In genomic region chrX:107742754-107743191, GRCh38 we compare ENCODE assay signal across 9 cellular contexts. TPM values are rescaled to one million over a fixed set of nuclear protein-coding genes. Genes with fewer than 3 reads are reported as not detected.
DNase-seq lines count a peak whose midpoint lies in the region; ATAC-seq, FAIRE-seq and TF ChIP-seq lines count a peak whose summit lies in the region.
"Had no signal": no experiment of that assay in that cellular context is flagged by ENCODE, and none has a peak within 500 bp of the region (broad histone marks: within the 10 kb centered on the region; RNA-seq: fewer than 3 reads in every experiment).

No MANE protein-coding gene starts in this region.

- peaks cover 22% of the 10 kb centered on the region for H3K4me1 ChIP-seq in Loucy (ENCODE audit: insufficient read depth, low read length, poor library complexity, severe bottlenecking)
- peaks cover 6% of the 10 kb centered on the region for H3K4me1 ChIP-seq in GM12878 (ENCODE audit: control insufficient read depth, insufficient read depth, low read length)
- peaks cover 0 to 61% (median 14%) of the 10 kb centered on the region in 4 donors for H3K4me1 ChIP-seq in right lobe of liver

- in situ Hi-C loops in GM12878 (cut with MboI), result no loop called here

- no peaks in the 10 kb centered on the region; the same call in 1 of the 2 replicates for H3K36me3 ChIP-seq in Loucy (ENCODE audit: insufficient read depth, low read length)
- H3K36me3 ChIP-seq in GM12878 (ENCODE audit: control insufficient read depth in 2 of 2, insufficient read depth in 2 of 2, low read length in 1 of 2), result no peaks in the 10 kb centered on the region
- H3K36me3 ChIP-seq in right lobe of liver, result no peaks in the 10 kb centered on the region

- H3K4me1 Mint-ChIP-seq in CD14-positive monocyte, result peaks cover 15% of the 10 kb centered on the region

- peak overlapping the region in 1 of 7 donors; percentile 32 for H3K27ac Mint-ChIP-seq in CD14-positive monocyte

- BruUV-seq in GM12878 (replicated peaks; lab: Mats Ljungman, UMichigan), result no TSS peak

- H3K79me2 ChIP-seq in Loucy (ENCODE audit: insufficient read depth, low read length) (peaks cover 8% of the 10 kb centered on the region; the same call in 1 of the 2 replicates), GM12878 (ENCODE audit: control insufficient read depth, insufficient read depth, low read length) (no peaks in the 10 kb centered on the region)

- no peak for FAIRE-seq in GM12878 (lab: Jason Lieb, UNC)

- H2AFZ ChIP-seq in Loucy (ENCODE audit: low read length) (no peak overlapping the region), GM12878 (ENCODE audit: control insufficient read depth, low read depth, low read length) (0 out of 2 replicates have a peak overlapping the region, but pooled peaks have one; percentile 71)

- H3K36me3 Mint-ChIP-seq in CD14-positive monocyte, result no peaks in the 10 kb centered on the region

- no peak for ATAC-seq in GM12878
- ATAC-seq in right lobe of liver, result peak; percentile 11 to 58 (median 49)
- ATAC-seq in HG02571 (IDR thresholded peaks at IDR 0.05; ENCODE audit: unreplicated experiment), result no peak
- ATAC-seq in HG02885 (IDR thresholded peaks at IDR 0.05; ENCODE audit: poor library complexity, unreplicated experiment), result no peak

- SMC1A ChIA-PET in GM12878 (lab: Charles Lee; ENCODE audit: uncharacterized antibody, unreplicated experiment), result interaction anchor here (1.1 to 4.4 kb wide), 4 partner anchors 13 to 70 kb away, joined by 3 to 28 read pairs (median 16); partner anchors contain the start of genes NCBP2L and TSC22D3

- H3K9me3 Mint-ChIP-seq in CD14-positive monocyte, result peaks cover 0 to 3% (median 0%) of the 10 kb centered on the region in 7 donors

- no peaks in the 10 kb centered on the region for H3F3A ChIP-seq in Loucy (ENCODE audit: low read depth)

- TF ChIP-seq POLR2A in GM12878 (IDR thresholded peaks at IDR 0.05; ENCODE audit: low read depth, low read length) (no peak), right lobe of liver (IDR thresholded peaks at IDR 0.05) (no peak)

- CTCF ChIA-PET in GM12878 (lab: Yijun Ruan, JAX), result interaction anchor here (2.9 kb wide), 1 partner anchor 26 kb away, joined by 12 read pairs; no protein-coding TSS in a partner anchor

- H3K4me3 Mint-ChIP-seq in CD14-positive monocyte, result no peak overlapping the region

- no peaks in the 10 kb centered on the region for H3K27me3 ChIP-seq in Loucy (ENCODE audit: insufficient read depth, low read length, poor library complexity, severe bottlenecking)
- no peaks in the 10 kb centered on the region; a peak in 1 of 4 replicates for H3K27me3 ChIP-seq in GM12878 (replicated peaks in 1 of 2; ENCODE audit: control insufficient read depth in 2 of 2, insufficient read depth in 2 of 2, low read length in 1 of 2)
- no peaks in the 10 kb centered on the region for H3K27me3 ChIP-seq in right lobe of liver

- no peak for TF ChIP-seq EP300 in GM12878 (IDR thresholded peaks at IDR 0.05; ENCODE audit: borderline replicate concordance in 1 of 2, control insufficient read depth in 1 of 2, low read depth in 2 of 2, low read length in 2 of 2)

- no peak for TF ChIP-seq CTCF in Loucy (conservative IDR thresholded peaks at IDR 0.05; ENCODE audit: low read length)
- no peak for TF ChIP-seq CTCF in GM12878 (IDR thresholded peaks at IDR 0.05 in 2 of 3, conservative IDR thresholded peaks at IDR 0.05 in 1 of 3; ENCODE audit: control insufficient read depth in 2 of 3, extremely low read depth in 1 of 3, insufficient read depth in 1 of 3, low read depth in 3 of 3, low read length in 3 of 3)
- no peak for TF ChIP-seq CTCF in right lobe of liver (IDR thresholded peaks at IDR 0.05)
- TF ChIP-seq CTCF in CD14-positive monocyte (IDR thresholded peaks at IDR 0.05), result no peak

- no peaks in the 10 kb centered on the region for H3K9me2 ChIP-seq in Loucy (replicated peaks; ENCODE audit: low read depth, low read length)

- H3K27ac ChIP-seq in GM12878 (ENCODE audit: control insufficient read depth, insufficient read depth), result no peak overlapping the region
- peak overlapping the region; percentile 68 to 88 (median 86) for H3K27ac ChIP-seq in right lobe of liver
- peak overlapping the region; percentile 93 for H3K27ac ChIP-seq in substantia nigra (ENCODE audit: low read depth, low read length, poor library complexity, severe bottlenecking)
- H3K27ac ChIP-seq: HL-60 had no signal

- H3K4me3 ChIP-seq in Loucy (ENCODE audit: low read length, poor library complexity, severe bottlenecking) (peak overlapping the region; percentile 70), GM12878 (no peak overlapping the region), right lobe of liver (peak overlapping the region in 1 of 3 donors; percentile 10)

- H3K4me2 ChIP-seq in Loucy (ENCODE audit: low read depth, low read length, poor library complexity, severe bottlenecking) (peak overlapping the region; percentile 89), GM12878 (ENCODE audit: control insufficient read depth, insufficient read depth) (no peak overlapping the region)

- H3K9me3 ChIP-seq in Loucy (ENCODE audit: insufficient read depth, low read depth, low read length) (no peaks in the 10 kb centered on the region), GM12878 (replicated peaks; ENCODE audit: control insufficient read depth, insufficient read depth, low read length) (no peaks in the 10 kb centered on the region), right lobe of liver (no peaks in the 10 kb centered on the region)

- H3K27me3 Mint-ChIP-seq in CD14-positive monocyte (ENCODE audit: low read depth in 3 of 3), result peaks cover 8 to 17% (median 17%) of the 10 kb centered on the region in 3 donors

- POLR2A ChIA-PET in GM12878 (lab: Charles Lee), result interaction anchor here (1.0 kb wide), 1 partner anchor 17 kb away, joined by 3 read pairs; no protein-coding TSS in a partner anchor

- intact Hi-C loops in GM12878 (cut with micrococcal nuclease; ENCODE audit: unreplicated experiment), result no loop called here
- intact Hi-C loops in right lobe of liver (cut with DNase I), result no loop called here
- intact Hi-C loops in CD14-positive monocyte (cut with micrococcal nuclease), result no loop called here

- peak overlapping the region; percentile 76 for H3K9ac ChIP-seq in Loucy (ENCODE audit: low read depth, low read length, poor library complexity, severe bottlenecking)
- H3K9ac ChIP-seq in GM12878 (ENCODE audit: control insufficient read depth, insufficient read depth, low read length), result no peak overlapping the region

- RAD21 ChIA-PET in GM12878 (lab: Charles Lee; ENCODE audit: unreplicated experiment), result interaction anchor here (1.0 to 1.1 kb wide), 3 partner anchors 18 to 32 kb away, joined by 3 read pairs; no protein-coding TSS in a partner anchor

- H4K20me1 ChIP-seq in Loucy (ENCODE audit: insufficient read depth, low read length, poor library complexity, severe bottlenecking) (no peaks in the 10 kb centered on the region), GM12878 (ENCODE audit: control insufficient read depth, insufficient read depth) (no peaks in the 10 kb centered on the region)

- DNase-seq in GM12878 (ENCODE audit: low read depth, low spot score) (no peak), right lobe of liver (peak; percentile 42 to 78 (median 77)), substantia nigra (lab: John Stamatoyannopoulos, UW) (peak in 5 of 49 donors; percentile 1 to 34 (median 22)), CD14-positive monocyte (ENCODE audit: low spot score) (no peak)

- WGBS in GM12878 (ENCODE audit: insufficient coverage, insufficient replicate concordance, low lambda C conversion rate, missing lambda C conversion rate), result 58% methylated on average over 19 of the region's 23 CpGs
- WGBS in right lobe of liver (ENCODE audit: insufficient coverage, low coverage, low lambda C conversion rate, missing lambda C conversion rate), result 50% methylated on average over 6 of the region's 23 CpGs

- no peak for TF ChIP-seq RAD21 in GM12878 (IDR thresholded peaks at IDR 0.05; ENCODE audit: insufficient read depth, low read depth, low read length)

RNA-seq across cellular contexts. Expression of gene TSC22D3, which starts 32.8 kb away (rescaled TPM):
- total RNA-seq in GM12878 (2013; cell fraction: nucleolus; rRNA removed), result 76.6 and 80.5 TPM in 2 replicates
- total RNA-seq in GM12878 (2014; rRNA removed) (15.7 and 18.1 TPM in 2 replicates), GM12878 (2014; rRNA removed; fragmentation: Illumina TruSeq; extraction: Trizol) (9.6 and 12.0 TPM in 2 replicates), GM12878 (2021) (14.1 and 16.3 TPM in 2 replicates), right lobe of liver (100 to 1,000 TPM in 2 of 6 experiments, 10 to 100 TPM in 3, 1 to 10 TPM in 1; 7.4 to 118 (median 60.3) TPM)
- 28.5 TPM for polyA plus RNA-seq in GM12878 (2011; ENCODE audit: low read depth)
- polyA plus RNA-seq in GM12878 (2011; rRNA removed) (122 and 132 TPM in 2 replicates), GM12878 (2014; fragmentation: Illumina TruSeq; extraction: Trizol) (11.8 and 12.5 TPM in 2 replicates), GM12878 (2014; fragmentation: Nextera tagmentation; extraction: Ambion mirVana) (1 to 10 TPM; 4.6 to 8.6 TPM), GM12878 (2014; rRNA removed) (14.9 and 20.9 TPM in 2 replicates), GM12878 (2016; fragmentation: Nextera tagmentation; extraction: Ambion mirVana) (10 to 100 TPM; 19.0 to 21.1 TPM), CD14-positive monocyte (100 to 1,000 TPM; 171 to 326 TPM)
- 82.3 and 116 TPM in 2 replicates for polyA plus RNA-seq in GM12878 (2011; cell fraction: cytosol; rRNA removed)
- 127 and 171 TPM in 2 replicates for polyA plus RNA-seq in GM12878 (2011; cell fraction: nucleus; rRNA removed)
- polyA plus RNA-seq in GM12878 (2012), result 33.5 and 47.7 TPM in 2 replicates
- 57.7 and 74.2 TPM in 2 replicates for polyA minus RNA-seq in GM12878 (2011; rRNA and poly(A)+ RNA removed)
- polyA minus RNA-seq in GM12878 (2011; cell fraction: cytosol; rRNA and poly(A)+ RNA removed), result 31.2 and 33.4 TPM in 2 replicates
- polyA minus RNA-seq in GM12878 (2011; cell fraction: nucleus; rRNA and poly(A)+ RNA removed), result 87.9 and 128 TPM in 2 replicates

RNA-seq across cellular contexts. Expression of gene NCBP2L, which starts 34.8 kb away (rescaled TPM):
- not detected in 2 replicates for total RNA-seq in GM12878 (2013; cell fraction: nucleolus; rRNA removed)
- total RNA-seq in GM12878 (2014; rRNA removed) (not detected in 2 replicates), GM12878 (2014; rRNA removed; fragmentation: Illumina TruSeq; extraction: Trizol) (not detected in 2 replicates), GM12878 (2021) (not detected in 2 replicates), right lobe of liver (not detected)
- not detected for polyA plus RNA-seq in GM12878 (2011; ENCODE audit: low read depth)
- polyA plus RNA-seq in GM12878 (2011; rRNA removed) (not detected in 2 replicates), GM12878 (2014; fragmentation: Illumina TruSeq; extraction: Trizol) (not detected in 2 replicates), GM12878 (2014; fragmentation: Nextera tagmentation; extraction: Ambion mirVana) (not detected), GM12878 (2014; rRNA removed) (not detected in 2 replicates), GM12878 (2016; fragmentation: Nextera tagmentation; extraction: Ambion mirVana) (not detected), CD14-positive monocyte (not detected)
- polyA plus RNA-seq in GM12878 (2011; cell fraction: cytosol; rRNA removed), result not detected in 2 replicates
- polyA plus RNA-seq in GM12878 (2011; cell fraction: nucleus; rRNA removed), result not detected in 2 replicates
- not detected in 2 replicates for polyA plus RNA-seq in GM12878 (2012)
- not detected in 2 replicates for polyA minus RNA-seq in GM12878 (2011; rRNA and poly(A)+ RNA removed)
- not detected in 2 replicates for polyA minus RNA-seq in GM12878 (2011; cell fraction: cytosol; rRNA and poly(A)+ RNA removed)
- not detected in 2 replicates for polyA minus RNA-seq in GM12878 (2011; cell fraction: nucleus; rRNA and poly(A)+ RNA removed)
- total RNA-seq: kidney epithelial cell had no signal

Comparison
In these comparisons a context has a peak if more than half of its experiments do, and no peak if none do; other contexts are left out.
1. ATAC-seq: peak in right lobe of liver (4 of 4); none in GM12878 (single experiment), HG02571 (single experiment) and HG02885 (single experiment).
2. DNase-seq: peak in right lobe of liver (3 of 3); none in GM12878 (single experiment) and CD14-positive monocyte (single experiment).